ENCODE assay signal across 1 cellular context in the genomic region with DNA sequence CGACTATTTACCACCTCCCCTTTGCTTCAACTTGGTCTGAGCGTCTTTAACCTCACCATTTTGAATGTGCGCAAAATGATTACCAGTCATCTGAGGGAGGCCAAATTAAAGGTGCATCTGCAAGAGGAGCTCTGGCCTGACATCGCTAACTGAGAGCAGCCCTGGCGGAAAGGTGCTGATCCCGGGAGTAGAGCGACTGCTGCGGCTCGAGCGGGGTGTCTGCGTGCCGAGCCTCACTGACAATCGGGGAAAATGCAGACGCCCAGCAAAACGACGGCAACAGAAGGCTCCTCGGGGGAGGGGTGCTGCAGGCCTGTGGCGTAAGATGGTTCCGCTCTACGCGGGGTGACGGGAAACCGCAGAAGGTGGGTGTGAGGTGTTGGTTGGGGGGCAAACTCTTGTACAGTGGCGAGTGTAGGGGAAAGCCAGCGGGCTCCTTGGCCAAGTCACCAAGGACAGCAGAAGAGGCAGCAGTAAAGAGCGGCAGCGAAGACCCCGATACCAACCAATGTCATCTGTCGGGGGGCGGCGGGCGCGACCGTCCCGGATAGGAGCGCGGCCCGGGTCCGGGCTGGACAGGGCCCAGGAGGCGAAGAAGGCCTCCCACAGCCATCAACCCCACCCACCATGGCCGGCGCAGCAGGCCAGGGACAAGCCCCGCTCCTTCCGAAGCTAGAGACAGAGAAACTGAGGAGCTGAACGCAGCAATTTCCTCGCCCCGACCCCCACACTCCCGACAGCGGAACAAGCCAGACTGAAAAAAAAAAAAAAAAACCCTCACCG.
TF ChIP-seq lines count a peak whose summit lies in the region.

No MANE protein-coding gene starts in this region.

TF ChIP-seq in HepG2, 621 proteins besides CTCF, POLR2A, EP300 and RAD21 (continued from another document and continues in another):
- TF ChIP-seq, protein P1, sequence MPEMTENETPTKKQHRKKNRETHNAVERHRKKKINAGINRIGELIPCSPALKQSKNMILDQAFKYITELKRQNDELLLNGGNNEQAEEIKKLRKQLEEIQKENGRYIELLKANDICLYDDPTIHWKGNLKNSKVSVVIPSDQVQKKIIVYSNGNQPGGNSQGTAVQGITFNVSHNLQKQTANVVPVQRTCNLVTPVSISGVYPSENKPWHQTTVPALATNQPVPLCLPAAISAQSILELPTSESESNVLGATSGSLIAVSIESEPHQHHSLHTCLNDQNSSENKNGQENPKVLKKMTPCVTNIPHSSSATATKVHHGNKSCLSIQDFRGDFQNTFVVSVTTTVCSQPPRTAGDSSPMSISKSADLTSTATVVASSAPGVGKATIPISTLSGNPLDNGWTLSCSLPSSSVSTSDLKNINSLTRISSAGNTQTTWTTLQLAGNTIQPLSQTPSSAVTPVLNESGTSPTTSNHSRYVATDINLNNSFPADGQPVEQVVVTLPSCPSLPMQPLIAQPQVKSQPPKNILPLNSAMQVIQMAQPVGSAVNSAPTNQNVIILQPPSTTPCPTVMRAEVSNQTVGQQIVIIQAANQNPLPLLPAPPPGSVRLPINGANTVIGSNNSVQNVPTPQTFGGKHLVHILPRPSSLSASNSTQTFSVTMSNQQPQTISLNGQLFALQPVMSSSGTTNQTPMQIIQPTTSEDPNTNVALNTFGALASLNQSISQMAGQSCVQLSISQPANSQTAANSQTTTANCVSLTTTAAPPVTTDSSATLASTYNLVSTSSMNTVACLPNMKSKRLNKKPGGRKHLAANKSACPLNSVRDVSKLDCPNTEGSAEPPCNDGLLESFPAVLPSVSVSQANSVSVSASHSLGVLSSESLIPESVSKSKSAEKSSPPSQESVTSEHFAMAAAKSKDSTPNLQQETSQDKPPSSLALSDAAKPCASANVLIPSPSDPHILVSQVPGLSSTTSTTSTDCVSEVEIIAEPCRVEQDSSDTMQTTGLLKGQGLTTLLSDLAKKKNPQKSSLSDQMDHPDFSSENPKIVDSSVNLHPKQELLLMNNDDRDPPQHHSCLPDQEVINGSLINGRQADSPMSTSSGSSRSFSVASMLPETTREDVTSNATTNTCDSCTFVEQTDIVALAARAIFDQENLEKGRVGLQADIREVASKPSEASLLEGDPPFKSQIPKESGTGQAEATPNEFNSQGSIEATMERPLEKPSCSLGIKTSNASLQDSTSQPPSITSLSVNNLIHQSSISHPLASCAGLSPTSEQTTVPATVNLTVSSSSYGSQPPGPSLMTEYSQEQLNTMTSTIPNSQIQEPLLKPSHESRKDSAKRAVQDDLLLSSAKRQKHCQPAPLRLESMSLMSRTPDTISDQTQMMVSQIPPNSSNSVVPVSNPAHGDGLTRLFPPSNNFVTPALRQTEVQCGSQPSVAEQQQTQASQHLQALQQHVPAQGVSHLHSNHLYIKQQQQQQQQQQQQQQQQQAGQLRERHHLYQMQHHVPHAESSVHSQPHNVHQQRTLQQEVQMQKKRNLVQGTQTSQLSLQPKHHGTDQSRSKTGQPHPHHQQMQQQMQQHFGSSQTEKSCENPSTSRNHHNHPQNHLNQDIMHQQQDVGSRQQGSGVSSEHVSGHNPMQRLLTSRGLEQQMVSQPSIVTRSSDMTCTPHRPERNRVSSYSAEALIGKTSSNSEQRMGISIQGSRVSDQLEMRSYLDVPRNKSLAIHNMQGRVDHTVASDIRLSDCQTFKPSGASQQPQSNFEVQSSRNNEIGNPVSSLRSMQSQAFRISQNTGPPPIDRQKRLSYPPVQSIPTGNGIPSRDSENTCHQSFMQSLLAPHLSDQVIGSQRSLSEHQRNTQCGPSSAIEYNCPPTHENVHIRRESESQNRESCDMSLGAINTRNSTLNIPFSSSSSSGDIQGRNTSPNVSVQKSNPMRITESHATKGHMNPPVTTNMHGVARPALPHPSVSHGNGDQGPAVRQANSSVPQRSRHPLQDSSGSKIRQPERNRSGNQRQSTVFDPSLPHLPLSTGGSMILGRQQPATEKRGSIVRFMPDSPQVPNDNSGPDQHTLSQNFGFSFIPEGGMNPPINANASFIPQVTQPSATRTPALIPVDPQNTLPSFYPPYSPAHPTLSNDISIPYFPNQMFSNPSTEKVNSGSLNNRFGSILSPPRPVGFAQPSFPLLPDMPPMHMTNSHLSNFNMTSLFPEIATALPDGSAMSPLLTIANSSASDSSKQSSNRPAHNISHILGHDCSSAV (CRISPR knock-in tag; IDR thresholded peaks at IDR 0.05; ENCODE audit: borderline replicate concordance): no peak
- no peak for TF ChIP-seq ZNF329 (CRISPR knock-in tag; IDR thresholded peaks at IDR 0.05; ENCODE audit: low read depth)
- TF ChIP-seq SRY (CRISPR knock-in tag; IDR thresholded peaks at IDR 0.05): peak; percentile 49; the same call in 1 of the 2 replicates
- TF ChIP-seq, protein P2, sequence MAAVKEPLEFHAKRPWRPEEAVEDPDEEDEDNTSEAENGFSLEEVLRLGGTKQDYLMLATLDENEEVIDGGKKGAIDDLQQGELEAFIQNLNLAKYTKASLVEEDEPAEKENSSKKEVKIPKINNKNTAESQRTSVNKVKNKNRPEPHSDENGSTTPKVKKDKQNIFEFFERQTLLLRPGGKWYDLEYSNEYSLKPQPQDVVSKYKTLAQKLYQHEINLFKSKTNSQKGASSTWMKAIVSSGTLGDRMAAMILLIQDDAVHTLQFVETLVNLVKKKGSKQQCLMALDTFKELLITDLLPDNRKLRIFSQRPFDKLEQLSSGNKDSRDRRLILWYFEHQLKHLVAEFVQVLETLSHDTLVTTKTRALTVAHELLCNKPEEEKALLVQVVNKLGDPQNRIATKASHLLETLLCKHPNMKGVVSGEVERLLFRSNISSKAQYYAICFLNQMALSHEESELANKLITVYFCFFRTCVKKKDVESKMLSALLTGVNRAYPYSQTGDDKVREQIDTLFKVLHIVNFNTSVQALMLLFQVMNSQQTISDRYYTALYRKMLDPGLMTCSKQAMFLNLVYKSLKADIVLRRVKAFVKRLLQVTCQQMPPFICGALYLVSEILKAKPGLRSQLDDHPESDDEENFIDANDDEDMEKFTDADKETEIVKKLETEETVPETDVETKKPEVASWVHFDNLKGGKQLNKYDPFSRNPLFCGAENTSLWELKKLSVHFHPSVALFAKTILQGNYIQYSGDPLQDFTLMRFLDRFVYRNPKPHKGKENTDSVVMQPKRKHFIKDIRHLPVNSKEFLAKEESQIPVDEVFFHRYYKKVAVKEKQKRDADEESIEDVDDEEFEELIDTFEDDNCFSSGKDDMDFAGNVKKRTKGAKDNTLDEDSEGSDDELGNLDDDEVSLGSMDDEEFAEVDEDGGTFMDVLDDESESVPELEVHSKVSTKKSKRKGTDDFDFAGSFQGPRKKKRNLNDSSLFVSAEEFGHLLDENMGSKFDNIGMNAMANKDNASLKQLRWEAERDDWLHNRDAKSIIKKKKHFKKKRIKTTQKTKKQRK (IDR thresholded peaks at IDR 0.05; ENCODE audit: low read length): no peak
- TF ChIP-seq, protein P3, sequence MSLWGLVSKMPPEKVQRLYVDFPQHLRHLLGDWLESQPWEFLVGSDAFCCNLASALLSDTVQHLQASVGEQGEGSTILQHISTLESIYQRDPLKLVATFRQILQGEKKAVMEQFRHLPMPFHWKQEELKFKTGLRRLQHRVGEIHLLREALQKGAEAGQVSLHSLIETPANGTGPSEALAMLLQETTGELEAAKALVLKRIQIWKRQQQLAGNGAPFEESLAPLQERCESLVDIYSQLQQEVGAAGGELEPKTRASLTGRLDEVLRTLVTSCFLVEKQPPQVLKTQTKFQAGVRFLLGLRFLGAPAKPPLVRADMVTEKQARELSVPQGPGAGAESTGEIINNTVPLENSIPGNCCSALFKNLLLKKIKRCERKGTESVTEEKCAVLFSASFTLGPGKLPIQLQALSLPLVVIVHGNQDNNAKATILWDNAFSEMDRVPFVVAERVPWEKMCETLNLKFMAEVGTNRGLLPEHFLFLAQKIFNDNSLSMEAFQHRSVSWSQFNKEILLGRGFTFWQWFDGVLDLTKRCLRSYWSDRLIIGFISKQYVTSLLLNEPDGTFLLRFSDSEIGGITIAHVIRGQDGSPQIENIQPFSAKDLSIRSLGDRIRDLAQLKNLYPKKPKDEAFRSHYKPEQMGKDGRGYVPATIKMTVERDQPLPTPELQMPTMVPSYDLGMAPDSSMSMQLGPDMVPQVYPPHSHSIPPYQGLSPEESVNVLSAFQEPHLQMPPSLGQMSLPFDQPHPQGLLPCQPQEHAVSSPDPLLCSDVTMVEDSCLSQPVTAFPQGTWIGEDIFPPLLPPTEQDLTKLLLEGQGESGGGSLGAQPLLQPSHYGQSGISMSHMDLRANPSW (CRISPR knock-in tag; IDR thresholded peaks at IDR 0.05; ENCODE audit: borderline replicate concordance): no peak
- TF ChIP-seq HOXA5 (CRISPR knock-in tag; IDR thresholded peaks at IDR 0.05): no peak
- TF ChIP-seq, protein P4, sequence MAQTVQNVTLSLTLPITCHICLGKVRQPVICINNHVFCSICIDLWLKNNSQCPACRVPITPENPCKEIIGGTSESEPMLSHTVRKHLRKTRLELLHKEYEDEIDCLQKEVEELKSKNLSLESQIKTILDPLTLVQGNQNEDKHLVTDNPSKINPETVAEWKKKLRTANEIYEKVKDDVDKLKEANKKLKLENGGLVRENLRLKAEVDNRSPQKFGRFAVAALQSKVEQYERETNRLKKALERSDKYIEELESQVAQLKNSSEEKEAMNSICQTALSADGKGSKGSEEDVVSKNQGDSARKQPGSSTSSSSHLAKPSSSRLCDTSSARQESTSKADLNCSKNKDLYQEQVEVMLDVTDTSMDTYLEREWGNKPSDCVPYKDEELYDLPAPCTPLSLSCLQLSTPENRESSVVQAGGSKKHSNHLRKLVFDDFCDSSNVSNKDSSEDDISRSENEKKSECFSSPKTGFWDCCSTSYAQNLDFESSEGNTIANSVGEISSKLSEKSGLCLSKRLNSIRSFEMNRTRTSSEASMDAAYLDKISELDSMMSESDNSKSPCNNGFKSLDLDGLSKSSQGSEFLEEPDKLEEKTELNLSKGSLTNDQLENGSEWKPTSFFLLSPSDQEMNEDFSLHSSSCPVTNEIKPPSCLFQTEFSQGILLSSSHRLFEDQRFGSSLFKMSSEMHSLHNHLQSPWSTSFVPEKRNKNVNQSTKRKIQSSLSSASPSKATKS (CRISPR knock-in tag; IDR thresholded peaks at IDR 0.05): peak; percentile 53; the same call in 1 of the 2 replicates
- no peak for TF ChIP-seq ZNF234 (CRISPR knock-in tag; conservative IDR thresholded peaks at IDR 0.05)
- TF ChIP-seq ZNF10 (CRISPR knock-in tag; IDR thresholded peaks at IDR 0.05; ENCODE audit: borderline replicate concordance, low read depth): no peak
- no peak for TF ChIP-seq ATF7 (IDR thresholded peaks at IDR 0.05)
- TF ChIP-seq ATF7 (CRISPR knock-in tag; IDR thresholded peaks at IDR 0.05): no peak
- no peak; the same call in 1 of the 2 replicates for TF ChIP-seq MTA1 (CRISPR knock-in tag; IDR thresholded peaks at IDR 0.05; ENCODE audit: borderline replicate concordance)
- 0 out of 2 replicates have a peak, but pooled peaks have one; percentile 6 for TF ChIP-seq ZNF160 (CRISPR knock-in tag; IDR thresholded peaks at IDR 0.05)
- TF ChIP-seq MATR3 (CRISPR knock-in tag; IDR thresholded peaks at IDR 0.05): no peak
- TF ChIP-seq, protein P5, sequence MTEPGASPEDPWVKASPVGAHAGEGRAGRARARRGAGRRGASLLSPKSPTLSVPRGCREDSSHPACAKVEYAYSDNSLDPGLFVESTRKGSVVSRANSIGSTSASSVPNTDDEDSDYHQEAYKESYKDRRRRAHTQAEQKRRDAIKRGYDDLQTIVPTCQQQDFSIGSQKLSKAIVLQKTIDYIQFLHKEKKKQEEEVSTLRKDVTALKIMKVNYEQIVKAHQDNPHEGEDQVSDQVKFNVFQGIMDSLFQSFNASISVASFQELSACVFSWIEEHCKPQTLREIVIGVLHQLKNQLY (CRISPR knock-in tag; IDR thresholded peaks at IDR 0.05): no peak
- TF ChIP-seq, protein P6, sequence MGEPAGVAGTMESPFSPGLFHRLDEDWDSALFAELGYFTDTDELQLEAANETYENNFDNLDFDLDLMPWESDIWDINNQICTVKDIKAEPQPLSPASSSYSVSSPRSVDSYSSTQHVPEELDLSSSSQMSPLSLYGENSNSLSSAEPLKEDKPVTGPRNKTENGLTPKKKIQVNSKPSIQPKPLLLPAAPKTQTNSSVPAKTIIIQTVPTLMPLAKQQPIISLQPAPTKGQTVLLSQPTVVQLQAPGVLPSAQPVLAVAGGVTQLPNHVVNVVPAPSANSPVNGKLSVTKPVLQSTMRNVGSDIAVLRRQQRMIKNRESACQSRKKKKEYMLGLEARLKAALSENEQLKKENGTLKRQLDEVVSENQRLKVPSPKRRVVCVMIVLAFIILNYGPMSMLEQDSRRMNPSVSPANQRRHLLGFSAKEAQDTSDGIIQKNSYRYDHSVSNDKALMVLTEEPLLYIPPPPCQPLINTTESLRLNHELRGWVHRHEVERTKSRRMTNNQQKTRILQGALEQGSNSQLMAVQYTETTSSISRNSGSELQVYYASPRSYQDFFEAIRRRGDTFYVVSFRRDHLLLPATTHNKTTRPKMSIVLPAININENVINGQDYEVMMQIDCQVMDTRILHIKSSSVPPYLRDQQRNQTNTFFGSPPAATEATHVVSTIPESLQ (CRISPR knock-in tag; conservative IDR thresholded peaks at IDR 0.05): no peak
- TF ChIP-seq, protein P7, sequence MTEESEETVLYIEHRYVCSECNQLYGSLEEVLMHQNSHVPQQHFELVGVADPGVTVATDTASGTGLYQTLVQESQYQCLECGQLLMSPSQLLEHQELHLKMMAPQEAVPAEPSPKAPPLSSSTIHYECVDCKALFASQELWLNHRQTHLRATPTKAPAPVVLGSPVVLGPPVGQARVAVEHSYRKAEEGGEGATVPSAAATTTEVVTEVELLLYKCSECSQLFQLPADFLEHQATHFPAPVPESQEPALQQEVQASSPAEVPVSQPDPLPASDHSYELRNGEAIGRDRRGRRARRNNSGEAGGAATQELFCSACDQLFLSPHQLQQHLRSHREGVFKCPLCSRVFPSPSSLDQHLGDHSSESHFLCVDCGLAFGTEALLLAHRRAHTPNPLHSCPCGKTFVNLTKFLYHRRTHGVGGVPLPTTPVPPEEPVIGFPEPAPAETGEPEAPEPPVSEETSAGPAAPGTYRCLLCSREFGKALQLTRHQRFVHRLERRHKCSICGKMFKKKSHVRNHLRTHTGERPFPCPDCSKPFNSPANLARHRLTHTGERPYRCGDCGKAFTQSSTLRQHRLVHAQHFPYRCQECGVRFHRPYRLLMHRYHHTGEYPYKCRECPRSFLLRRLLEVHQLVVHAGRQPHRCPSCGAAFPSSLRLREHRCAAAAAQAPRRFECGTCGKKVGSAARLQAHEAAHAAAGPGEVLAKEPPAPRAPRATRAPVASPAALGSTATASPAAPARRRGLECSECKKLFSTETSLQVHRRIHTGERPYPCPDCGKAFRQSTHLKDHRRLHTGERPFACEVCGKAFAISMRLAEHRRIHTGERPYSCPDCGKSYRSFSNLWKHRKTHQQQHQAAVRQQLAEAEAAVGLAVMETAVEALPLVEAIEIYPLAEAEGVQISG (CRISPR knock-in tag; IDR thresholded peaks at IDR 0.05): peak; percentile 16; the same call in 1 of the 2 replicates
- TF ChIP-seq ARHGAP35 (CRISPR knock-in tag; IDR thresholded peaks at IDR 0.05; ENCODE audit: borderline replicate concordance): no peak
- TF ChIP-seq, protein P8, sequence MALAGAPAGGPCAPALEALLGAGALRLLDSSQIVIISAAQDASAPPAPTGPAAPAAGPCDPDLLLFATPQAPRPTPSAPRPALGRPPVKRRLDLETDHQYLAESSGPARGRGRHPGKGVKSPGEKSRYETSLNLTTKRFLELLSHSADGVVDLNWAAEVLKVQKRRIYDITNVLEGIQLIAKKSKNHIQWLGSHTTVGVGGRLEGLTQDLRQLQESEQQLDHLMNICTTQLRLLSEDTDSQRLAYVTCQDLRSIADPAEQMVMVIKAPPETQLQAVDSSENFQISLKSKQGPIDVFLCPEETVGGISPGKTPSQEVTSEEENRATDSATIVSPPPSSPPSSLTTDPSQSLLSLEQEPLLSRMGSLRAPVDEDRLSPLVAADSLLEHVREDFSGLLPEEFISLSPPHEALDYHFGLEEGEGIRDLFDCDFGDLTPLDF (CRISPR knock-in tag; IDR thresholded peaks at IDR 0.05): no peak
- no peak for TF ChIP-seq CHD4 (IDR thresholded peaks at IDR 0.05; ENCODE audit: borderline replicate concordance, low read length)
- TF ChIP-seq ZNF510 (CRISPR knock-in tag; IDR thresholded peaks at IDR 0.05; ENCODE audit: low read depth): no peak
- TF ChIP-seq KMT2A (CRISPR knock-in tag; IDR thresholded peaks at IDR 0.05): peak; percentile 48; the same call in 1 of the 2 replicates
- TF ChIP-seq GATAD2A (CRISPR knock-in tag; IDR thresholded peaks at IDR 0.05): no peak
- no peak for TF ChIP-seq NFRKB (IDR thresholded peaks at IDR 0.05)
- no peak for TF ChIP-seq ZSCAN22 (CRISPR knock-in tag; IDR thresholded peaks at IDR 0.05)
- TF ChIP-seq SCMH1 (CRISPR knock-in tag; IDR thresholded peaks at IDR 0.05; ENCODE audit: borderline replicate concordance): no peak
- TF ChIP-seq ZNF138 (CRISPR knock-in tag; IDR thresholded peaks at IDR 0.05; ENCODE audit: low read depth): no peak
